Comparison of ENCODE assay signal across 8 cellular contexts in genomic region chr10:113704637-113705343, GRCh38. TPM values are rescaled to one million over a fixed set of nuclear protein-coding genes. Genes with fewer than 3 reads are reported as not detected.
DNase-seq lines count a peak whose midpoint lies in the region; ATAC-seq lines count a peak whose summit lies in the region.

No MANE protein-coding gene starts in this region.

- ATAC-seq in Right ventricle myocardium inferior (peak; percentile 54), left ventricle myocardium superior (peak; percentile 43), GM21528 (IDR thresholded peaks at IDR 0.05; ENCODE audit: low FRiP score, unreplicated experiment) (no peak), HG02870 (IDR thresholded peaks at IDR 0.05; ENCODE audit: unreplicated experiment) (no peak)

- no peak overlapping the region for H3K27ac Mint-ChIP-seq in activated CD4-positive, alpha-beta memory T cell treated with anti-CD3 and anti-CD28 coated beads, Interleukin-2, amount 10 ng/mL, durations not matched to agents 7 days and 5 days

- DNase-seq in Right ventricle myocardium inferior (ENCODE audit: missing footprints) (no peak), cardiac septum (ENCODE audit: low spot score) (no peak), M059J (ENCODE audit: low read depth) (peak; percentile 51), left ventricle myocardium superior (no peak)
- peak; percentile 26 for DNase-seq in activated CD4-positive, alpha-beta memory T cell treated with anti-CD3 and anti-CD28 coated beads, Interleukin-2, amount 10 ng/mL, durations not matched to agents 7 days and 5 days
- DNase-seq in stimulated activated naive CD4-positive, alpha-beta T cell treated with Interleukin-2 at 50 U/mL for 16 hours (lab: John Stamatoyannopoulos, UW) = peak; percentile 6

- H3K36me3 Mint-ChIP-seq in activated CD4-positive, alpha-beta memory T cell treated with anti-CD3 and anti-CD28 coated beads, Interleukin-2, amount 10 ng/mL, durations not matched to agents 7 days and 5 days (ENCODE audit: low read depth) = peaks cover 37% of the 10 kb centered on the region

- H3K27me3 Mint-ChIP-seq in activated CD4-positive, alpha-beta memory T cell treated with anti-CD3 and anti-CD28 coated beads, Interleukin-2, amount 10 ng/mL, durations not matched to agents 7 days and 5 days = no peaks in the 10 kb centered on the region

- no peak overlapping the region for H3K4me3 Mint-ChIP-seq in activated CD4-positive, alpha-beta memory T cell treated with anti-CD3 and anti-CD28 coated beads, Interleukin-2, amount 10 ng/mL, durations not matched to agents 7 days and 5 days

- H3K4me1 Mint-ChIP-seq in activated CD4-positive, alpha-beta memory T cell treated with anti-CD3 and anti-CD28 coated beads, Interleukin-2, amount 10 ng/mL, durations not matched to agents 7 days and 5 days = peaks cover 47% of the 10 kb centered on the region

- intact Hi-C loops in Right ventricle myocardium inferior (cut with DNase I) = loop anchor here (2.0 kb wide), 1 partner anchor 396 kb away; no protein-coding TSS in a partner anchor
- intact Hi-C loops in cardiac septum (cut with DNase I) = loop anchor here (5.0 kb wide), 2 partner anchors 93 to 398 kb away; no protein-coding TSS in a partner anchor
- intact Hi-C loops in left ventricle myocardium superior (cut with micrococcal nuclease) = no loop called here

- POLR2A ChIA-PET in activated CD4-positive, alpha-beta memory T cell treated with anti-CD3 and anti-CD28 coated beads, Interleukin-2, amount 10 ng/mL, durations not matched to agents 7 days and 5 days (lab: Charles Lee) = no interaction called here

- CTCF ChIA-PET in activated CD4-positive, alpha-beta memory T cell treated with anti-CD3 and anti-CD28 coated beads, Interleukin-2, amount 10 ng/mL, durations not matched to agents 7 days and 5 days (lab: Charles Lee) = interaction anchor here (0.9 to 1.6 kb wide), 7 partner anchors 12 to 398 kb away, joined by 3 to 4 read pairs (median 3); partner anchors contain the start of gene CASP7

- no peaks in the 10 kb centered on the region for H3K9me3 Mint-ChIP-seq in activated CD4-positive, alpha-beta memory T cell treated with anti-CD3 and anti-CD28 coated beads, Interleukin-2, amount 10 ng/mL, durations not matched to agents 7 days and 5 days

RNA-seq across cellular contexts. Expression of gene CASP7, which starts 25.1 kb away (rescaled TPM):
- total RNA-seq in Right ventricle myocardium inferior (13.8 TPM), cardiac septum (5.9 TPM), left ventricle myocardium superior (15.5 TPM)
- 53.8 and 61.0 TPM in 2 replicates for total RNA-seq in M059J (2014; rRNA removed; shearing (Covaris generic))
- total RNA-seq in activated CD4-positive, alpha-beta memory T cell treated with anti-CD3 and anti-CD28 coated beads, Interleukin-2, amount 10 ng/mL, durations not matched to agents 7 days and 5 days = 10 to 100 TPM; 39.0 to 39.3 TPM

RNA-seq across cellular contexts. Expression of gene NRAP, which starts 40.9 kb away (rescaled TPM):
- 1,026 TPM for total RNA-seq in Right ventricle myocardium inferior
- 1,029 TPM for total RNA-seq in cardiac septum
- total RNA-seq in M059J (2014; rRNA removed; shearing (Covaris generic)) = not detected in 2 replicates
- not detected for total RNA-seq in activated CD4-positive, alpha-beta memory T cell treated with anti-CD3 and anti-CD28 coated beads, Interleukin-2, amount 10 ng/mL, durations not matched to agents 7 days and 5 days
- total RNA-seq in left ventricle myocardium superior = 826 TPM

RNA-seq across cellular contexts. Expression of gene PLEKHS1, which starts 46.7 kb away (rescaled TPM):
- not detected for total RNA-seq in Right ventricle myocardium inferior
- total RNA-seq in cardiac septum = not detected
- 1.0 and 1.1 TPM in 2 replicates for total RNA-seq in M059J (2014; rRNA removed; shearing (Covaris generic))
- total RNA-seq in activated CD4-positive, alpha-beta memory T cell treated with anti-CD3 and anti-CD28 coated beads, Interleukin-2, amount 10 ng/mL, durations not matched to agents 7 days and 5 days = under 1 TPM in 1 of 2 experiments, not detected in 1; 0.08 TPM
- total RNA-seq in left ventricle myocardium superior = not detected

Comparison
In these comparisons a context has a peak if more than half of its experiments do, and no peak if none do; other contexts are left out.
1. ATAC-seq: peak in Right ventricle myocardium inferior (single experiment) and left ventricle myocardium superior (single experiment); none in GM21528 (single experiment) and HG02870 (single experiment).
2. DNase-seq: peak in M059J (single experiment), activated CD4-positive, alpha-beta memory T cell treated with anti-CD3 and anti-CD28 coated beads, Interleukin-2, amount 10 ng/mL, durations not matched to agents 7 days and 5 days (single experiment) and stimulated activated naive CD4-positive, alpha-beta T cell treated with Interleukin-2 at 50 U/mL for 16 hours (single experiment); none in Right ventricle myocardium inferior (single experiment), cardiac septum (single experiment) and left ventricle myocardium superior (single experiment).
3. RNA of gene NRAP, which starts 40.9 kb away (total RNA-seq): 1,029 TPM in cardiac septum (single experiment), 1,026 TPM in Right ventricle myocardium inferior (single experiment) and 826 TPM in left ventricle myocardium superior (single experiment); not detected in M059J and not detected in activated CD4-positive, alpha-beta memory T cell treated with anti-CD3 and anti-CD28 coated beads, Interleukin-2, amount 10 ng/mL, durations not matched to agents 7 days and 5 days; every median in the first group is over 100 times any median in the second.